ENCODE assay signal across 1 cellular context in genomic region chr10:122516733-122517132, GRCh38.
TF ChIP-seq lines count a peak whose summit lies in the region.

No MANE protein-coding gene starts in this region.

TF ChIP-seq in H1, 55 proteins besides CTCF, POLR2A, EP300 and RAD21:
- TF ChIP-seq E2F6 (IDR thresholded peaks at IDR 0.05): peak; percentile 51; the same call in 1 of the 2 replicates
- no peak for TF ChIP-seq SIRT6 (IDR thresholded peaks at IDR 0.05; ENCODE audit: low read length)
